Comparison of ENCODE assay signal across 8 cellular contexts in genomic region chr5:123037104-123037418, GRCh38. TPM values are rescaled to one million over a fixed set of nuclear protein-coding genes. Genes with fewer than 3 reads are reported as not detected.
DNase-seq lines count a peak whose midpoint lies in the region; ATAC-seq, FAIRE-seq and TF ChIP-seq lines count a peak whose summit lies in the region.

No MANE protein-coding gene starts in this region.

- POLR2A ChIA-PET in RWPE1 (lab: Yijun Ruan, JAX; ENCODE audit: low non-redundant PET), result no interaction called here

- CTCF ChIA-PET in RWPE1 (lab: Yijun Ruan, JAX), result interaction anchor here (0.7 to 0.8 kb wide), 2 partner anchors 87 to 308 kb away, joined by 3 to 4 read pairs; no protein-coding TSS in a partner anchor

- H3K9me3 ChIP-seq in ES-I3 (ENCODE audit: control insufficient read depth, insufficient read depth, low read length) (no peaks in the 10 kb centered on the region), pancreas (no peaks in the 10 kb centered on the region)

- 1 to 2% methylated on average over 11 of the region's 11 CpGs for WGBS in pancreas, 2 donors

- no peaks in the 10 kb centered on the region for H3K36me3 ChIP-seq in ES-I3 (ENCODE audit: insufficient read depth, low read length)
- H3K36me3 ChIP-seq in pancreas, result no peaks in the 10 kb centered on the region

- ATAC-seq in pancreas (no peak), GM21390 (IDR thresholded peaks at IDR 0.05; ENCODE audit: unreplicated experiment) (no peak)

- intact Hi-C loops in pancreas (cut with DNase I), result no loop called here

- H3K4me3 ChIP-seq in fibroblast of mammary gland (ENCODE audit: control insufficient read depth, low read depth, low read length) (peak overlapping the region; percentile 75), pancreas (peak overlapping the region; percentile 71 to 87 (median 84))

- no peaks in the 10 kb centered on the region for H3K27me3 ChIP-seq in pancreas

- DNase-seq in RWPE1 (ENCODE audit: low spot score), result no peak
- DNase-seq in fibroblast of mammary gland (ENCODE audit: low read depth), result no peak
- no peak for DNase-seq in pancreas
- no peak for DNase-seq in NCI-H1436 (lab: John Stamatoyannopoulos, UW)
- DNase-seq in DMS79 (lab: John Stamatoyannopoulos, UW), result no peak
- no peak for DNase-seq in NCI-H2107 treated with DMSO at 0.1 percent for 48 hours (lab: John Stamatoyannopoulos, UW; ENCODE audit: unreplicated experiment)

- H3K4me1 ChIP-seq in ES-I3 (ENCODE audit: insufficient read depth, low read length) (no peaks in the 10 kb centered on the region), pancreas (peaks cover 0 to 9% (median 0%) of the 10 kb centered on the region in 3 donors)

- no peak for TF ChIP-seq CTCF in RWPE1 (conservative IDR thresholded peaks at IDR 0.05; ENCODE audit: low read depth)
- no peak for TF ChIP-seq CTCF in fibroblast of mammary gland (conservative IDR thresholded peaks at IDR 0.05; ENCODE audit: control insufficient read depth, insufficient read depth, low read depth, low read length)
- no peak for TF ChIP-seq CTCF in pancreas (IDR thresholded peaks at IDR 0.05)

- FAIRE-seq in pancreas (lab: Jason Lieb, UNC), result no peak

- peak overlapping the region; percentile 93 for H3K9ac ChIP-seq in ES-I3 (ENCODE audit: low read depth, low read length)

- peak overlapping the region; percentile 79 for H3K27ac ChIP-seq in RWPE1
- H3K27ac ChIP-seq in pancreas, result peak overlapping the region; percentile 86 to 96 (median 91)

RNA-seq across cellular contexts. Expression of gene PPIC, which starts 0.5 kb away (rescaled TPM):
- 10 to 100 TPM; 11.9 to 26.4 (median 14.2) TPM for total RNA-seq in pancreas
- 10 to 100 TPM; 12.5 to 13.0 TPM for polyA plus RNA-seq in pancreas

RNA-seq across cellular contexts. Expression of gene PRDM6, which starts 52.0 kb away (rescaled TPM):
- under 1 TPM; 0.16 to 0.88 (median 0.49) TPM for total RNA-seq in pancreas
- polyA plus RNA-seq in pancreas, result under 1 TPM; 0.52 to 0.65 TPM
